ENCODE assay signal across 7 cellular contexts in genomic region chr4:81491943-81492342, GRCh38. TPM values are rescaled to one million over a fixed set of nuclear protein-coding genes. Genes with fewer than 3 reads are reported as not detected.
DNase-seq lines count a peak whose midpoint lies in the region; ATAC-seq, FAIRE-seq and TF ChIP-seq lines count a peak whose summit lies in the region.

No MANE protein-coding gene starts in this region.

- no peaks in the 10 kb centered on the region for H3K27me3 ChIP-seq in pancreas

- peaks cover 14% of the 10 kb centered on the region for H3K9me3 Mint-ChIP-seq in activated CD8-positive, alpha-beta T cell treated with anti-CD3 and anti-CD28 coated beads, Interleukin-2, amount 10 ng/mL, durations not matched to agents 7 days and 5 days (ENCODE audit: insufficient read depth)

- peaks cover 15% of the 10 kb centered on the region for H3K36me3 Mint-ChIP-seq in activated CD8-positive, alpha-beta T cell treated with anti-CD3 and anti-CD28 coated beads, Interleukin-2, amount 10 ng/mL, durations not matched to agents 7 days and 5 days (ENCODE audit: low read depth)

- peak overlapping the region; percentile 32 for H3K4me3 Mint-ChIP-seq in activated CD8-positive, alpha-beta T cell treated with anti-CD3 and anti-CD28 coated beads, Interleukin-2, amount 10 ng/mL, durations not matched to agents 7 days and 5 days

- intact Hi-C loops in pancreas (cut with DNase I): no loop called here

- FAIRE-seq in pancreas (lab: Jason Lieb, UNC): no peak

- H3K4me1 ChIP-seq in pancreas: peaks cover 0 to 14% (median 9%) of the 10 kb centered on the region in 3 donors

- no peak for TF ChIP-seq CTCF in pancreas (IDR thresholded peaks at IDR 0.05)

- peak overlapping the region; percentile 84 for H3K27ac Mint-ChIP-seq in activated CD8-positive, alpha-beta T cell treated with anti-CD3 and anti-CD28 coated beads, Interleukin-2, amount 10 ng/mL, durations not matched to agents 7 days and 5 days

- no peaks in the 10 kb centered on the region for H3K9me3 ChIP-seq in pancreas

- ATAC-seq in GM18907 (IDR thresholded peaks at IDR 0.05; ENCODE audit: unreplicated experiment) (peak; percentile 56), HG03565 (IDR thresholded peaks at IDR 0.05; ENCODE audit: unreplicated experiment) (peak; percentile 57), pancreas (peak in 3 of 4 donors; percentile 31 to 73 (median 69)), GM18861 (IDR thresholded peaks at IDR 0.05; ENCODE audit: unreplicated experiment) (no peak)
- ATAC-seq in activated CD8-positive, alpha-beta T cell treated with anti-CD3 and anti-CD28 coated beads, Interleukin-2, amount 10 ng/mL, durations not matched to agents 7 days and 5 days: peak; percentile 73

- H3K27ac ChIP-seq in pancreas: peak overlapping the region in 2 of 4 donors; percentile 65 to 82

- no peak overlapping the region for H3K4me3 ChIP-seq in pancreas

- no peaks in the 10 kb centered on the region for H3K27me3 Mint-ChIP-seq in activated CD8-positive, alpha-beta T cell treated with anti-CD3 and anti-CD28 coated beads, Interleukin-2, amount 10 ng/mL, durations not matched to agents 7 days and 5 days (ENCODE audit: low read depth)

- no peaks in the 10 kb centered on the region for H3K36me3 ChIP-seq in pancreas

- 71 to 79% methylated on average over 1 of the region's 1 CpG for WGBS in pancreas, 2 donors

- CTCF ChIA-PET in activated CD8-positive, alpha-beta T cell treated with anti-CD3 and anti-CD28 coated beads, Interleukin-2, amount 10 ng/mL, durations not matched to agents 7 days and 5 days (lab: Charles Lee): interaction anchor here (1.1 to 1.5 kb wide), 6 partner anchors 9 to 212 kb away, joined by 3 to 8 read pairs (median 3); partner anchors contain the start of gene RASGEF1B

- POLR2A ChIA-PET in activated CD8-positive, alpha-beta T cell treated with anti-CD3 and anti-CD28 coated beads, Interleukin-2, amount 10 ng/mL, durations not matched to agents 7 days and 5 days (lab: Charles Lee): interaction anchor here (1.3 to 1.7 kb wide), 2 partner anchors 20 to 22 kb away, joined by 6 to 8 read pairs; partner anchors contain the start of gene RASGEF1B

- peak; percentile 40 for DNase-seq in activated CD8-positive, alpha-beta T cell treated with anti-CD3 and anti-CD28 coated beads, Interleukin-2, amount 10 ng/mL, durations not matched to agents 7 days and 5 days
- DNase-seq in pancreas: no peak
- DNase-seq in DMS 273 treated with DMSO at 0.1 percent for 48 hours (lab: John Stamatoyannopoulos, UW): no peak
- no peak for DNase-seq in mucosa of gallbladder (ENCODE audit: low spot score)

- H3K4me1 Mint-ChIP-seq in activated CD8-positive, alpha-beta T cell treated with anti-CD3 and anti-CD28 coated beads, Interleukin-2, amount 10 ng/mL, durations not matched to agents 7 days and 5 days (ENCODE audit: low read depth): peaks cover 42% of the 10 kb centered on the region

RNA-seq across cellular contexts. Expression of gene RASGEF1B, which starts 20.2 kb away (rescaled TPM):
- 1 to 10 TPM; 2.0 to 2.4 TPM for total RNA-seq in activated CD8-positive, alpha-beta T cell treated with anti-CD3 and anti-CD28 coated beads, Interleukin-2, amount 10 ng/mL, durations not matched to agents 7 days and 5 days
- total RNA-seq in pancreas (1 to 10 TPM; 1.4 to 8.2 (median 3.1) TPM), mucosa of gallbladder (24.7 TPM)
- 1 to 10 TPM; 2.9 to 6.4 TPM for polyA plus RNA-seq in pancreas
